ENCODE assay signal across 3 cellular contexts in the genomic region with DNA sequence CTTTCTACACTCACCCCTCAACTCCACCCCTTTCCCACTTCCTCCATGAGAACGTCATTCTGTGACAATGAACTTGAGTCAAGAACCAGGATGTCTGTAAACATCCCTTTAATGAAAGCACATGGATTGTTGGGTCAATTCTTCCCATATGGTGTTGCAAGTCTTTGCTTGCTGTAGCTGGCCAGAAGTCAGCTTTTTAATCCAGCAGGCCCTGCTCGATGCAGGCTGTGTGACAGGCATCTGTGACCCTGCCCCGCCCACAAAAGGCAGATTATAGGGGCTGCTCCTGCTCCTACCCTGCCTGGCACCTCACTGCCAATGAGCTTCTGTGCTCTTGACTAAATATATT.
A peak's percentile ranks its signal among the peaks of the same experiment; 100 is the strongest.
TF ChIP-seq lines count a peak whose summit lies in the region.

No MANE protein-coding gene starts in this region.

TF ChIP-seq in SK-N-SH treated with all-trans-retinoic acid at 6 μM for 48 hours, 23 proteins besides CTCF, POLR2A, EP300 and RAD21 (continued from another document):
- TF ChIP-seq ZC3H10 (CRISPR knock-in tag; IDR thresholded peaks at IDR 0.05) (no peak), CSRNP3 (CRISPR knock-in tag; IDR thresholded peaks at IDR 0.05) (no peak), BACH2 (CRISPR knock-in tag; IDR thresholded peaks at IDR 0.05; ENCODE audit: borderline replicate concordance) (no peak)

TF ChIP-seq in GM12878, 131 proteins besides CTCF, POLR2A, EP300 and RAD21 (continued from another document):
- TF ChIP-seq, protein P1, sequence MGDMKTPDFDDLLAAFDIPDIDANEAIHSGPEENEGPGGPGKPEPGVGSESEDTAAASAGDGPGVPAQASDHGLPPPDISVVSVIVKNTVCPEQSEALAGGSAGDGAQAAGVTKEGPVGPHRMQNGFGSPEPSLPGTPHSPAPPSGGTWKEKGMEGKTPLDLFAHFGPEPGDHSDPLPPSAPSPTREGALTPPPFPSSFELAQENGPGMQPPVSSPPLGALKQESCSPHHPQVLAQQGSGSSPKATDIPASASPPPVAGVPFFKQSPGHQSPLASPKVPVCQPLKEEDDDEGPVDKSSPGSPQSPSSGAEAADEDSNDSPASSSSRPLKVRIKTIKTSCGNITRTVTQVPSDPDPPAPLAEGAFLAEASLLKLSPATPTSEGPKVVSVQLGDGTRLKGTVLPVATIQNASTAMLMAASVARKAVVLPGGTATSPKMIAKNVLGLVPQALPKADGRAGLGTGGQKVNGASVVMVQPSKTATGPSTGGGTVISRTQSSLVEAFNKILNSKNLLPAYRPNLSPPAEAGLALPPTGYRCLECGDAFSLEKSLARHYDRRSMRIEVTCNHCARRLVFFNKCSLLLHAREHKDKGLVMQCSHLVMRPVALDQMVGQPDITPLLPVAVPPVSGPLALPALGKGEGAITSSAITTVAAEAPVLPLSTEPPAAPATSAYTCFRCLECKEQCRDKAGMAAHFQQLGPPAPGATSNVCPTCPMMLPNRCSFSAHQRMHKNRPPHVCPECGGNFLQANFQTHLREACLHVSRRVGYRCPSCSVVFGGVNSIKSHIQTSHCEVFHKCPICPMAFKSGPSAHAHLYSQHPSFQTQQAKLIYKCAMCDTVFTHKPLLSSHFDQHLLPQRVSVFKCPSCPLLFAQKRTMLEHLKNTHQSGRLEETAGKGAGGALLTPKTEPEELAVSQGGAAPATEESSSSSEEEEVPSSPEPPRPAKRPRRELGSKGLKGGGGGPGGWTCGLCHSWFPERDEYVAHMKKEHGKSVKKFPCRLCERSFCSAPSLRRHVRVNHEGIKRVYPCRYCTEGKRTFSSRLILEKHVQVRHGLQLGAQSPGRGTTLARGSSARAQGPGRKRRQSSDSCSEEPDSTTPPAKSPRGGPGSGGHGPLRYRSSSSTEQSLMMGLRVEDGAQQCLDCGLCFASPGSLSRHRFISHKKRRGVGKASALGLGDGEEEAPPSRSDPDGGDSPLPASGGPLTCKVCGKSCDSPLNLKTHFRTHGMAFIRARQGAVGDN (IDR thresholded peaks at IDR 0.05): peak; percentile 60; the same call in 1 of the 2 replicates

TF ChIP-seq in HepG2, 621 proteins besides CTCF, POLR2A, EP300 and RAD21 (continued from another document):
- TF ChIP-seq, protein P2, sequence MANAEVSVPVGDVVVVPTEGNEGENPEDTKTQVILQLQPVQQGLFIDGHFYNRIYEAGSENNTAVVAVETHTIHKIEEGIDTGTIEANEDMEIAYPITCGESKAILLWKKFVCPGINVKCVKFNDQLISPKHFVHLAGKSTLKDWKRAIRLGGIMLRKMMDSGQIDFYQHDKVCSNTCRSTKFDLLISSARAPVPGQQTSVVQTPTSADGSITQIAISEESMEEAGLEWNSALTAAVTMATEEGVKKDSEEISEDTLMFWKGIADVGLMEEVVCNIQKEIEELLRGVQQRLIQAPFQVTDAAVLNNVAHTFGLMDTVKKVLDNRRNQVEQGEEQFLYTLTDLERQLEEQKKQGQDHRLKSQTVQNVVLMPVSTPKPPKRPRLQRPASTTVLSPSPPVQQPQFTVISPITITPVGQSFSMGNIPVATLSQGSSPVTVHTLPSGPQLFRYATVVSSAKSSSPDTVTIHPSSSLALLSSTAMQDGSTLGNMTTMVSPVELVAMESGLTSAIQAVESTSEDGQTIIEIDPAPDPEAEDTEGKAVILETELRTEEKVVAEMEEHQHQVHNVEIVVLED (CRISPR knock-in tag; IDR thresholded peaks at IDR 0.05; ENCODE audit: borderline replicate concordance): no peak
- TF ChIP-seq BCL6 (CRISPR knock-in tag; IDR thresholded peaks at IDR 0.05): peak; percentile 47
- peak; percentile 39; the same call in 1 of the 2 replicates for TF ChIP-seq RARA (CRISPR knock-in tag; IDR thresholded peaks at IDR 0.05)
- TF ChIP-seq, protein P3, sequence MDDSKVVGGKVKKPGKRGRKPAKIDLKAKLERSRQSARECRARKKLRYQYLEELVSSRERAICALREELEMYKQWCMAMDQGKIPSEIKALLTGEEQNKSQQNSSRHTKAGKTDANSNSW (CRISPR knock-in tag; IDR thresholded peaks at IDR 0.05; ENCODE audit: borderline replicate concordance): no peak
- TF ChIP-seq EHMT2 (IDR thresholded peaks at IDR 0.05; ENCODE audit: borderline replicate concordance, low read depth, low read length): 0 out of 2 replicates have a peak, but pooled peaks have one; percentile 15
- no peak for TF ChIP-seq ZNF75D (CRISPR knock-in tag; IDR thresholded peaks at IDR 0.05; ENCODE audit: borderline replicate concordance)
- TF ChIP-seq MNT (IDR thresholded peaks at IDR 0.05): peak; percentile 22; the same call in 1 of the 2 replicates
- TF ChIP-seq GRHL1 (CRISPR knock-in tag; conservative IDR thresholded peaks at IDR 0.05): no peak
- no peak for TF ChIP-seq ZNF772 (CRISPR knock-in tag; IDR thresholded peaks at IDR 0.05)
- TF ChIP-seq MIER2 (CRISPR knock-in tag; IDR thresholded peaks at IDR 0.05): no peak
- no peak for TF ChIP-seq PTBP1 (IDR thresholded peaks at IDR 0.05; ENCODE audit: low read depth, low read length, poor library complexity, severe bottlenecking)
- TF ChIP-seq RAD51 (IDR thresholded peaks at IDR 0.05; ENCODE audit: borderline replicate concordance): no peak
- TF ChIP-seq SMARCE1 (IDR thresholded peaks at IDR 0.05; ENCODE audit: borderline replicate concordance): no peak
- TF ChIP-seq ZNF431 (CRISPR knock-in tag; IDR thresholded peaks at IDR 0.05; ENCODE audit: borderline replicate concordance, low read depth): no peak
- TF ChIP-seq, protein P4, sequence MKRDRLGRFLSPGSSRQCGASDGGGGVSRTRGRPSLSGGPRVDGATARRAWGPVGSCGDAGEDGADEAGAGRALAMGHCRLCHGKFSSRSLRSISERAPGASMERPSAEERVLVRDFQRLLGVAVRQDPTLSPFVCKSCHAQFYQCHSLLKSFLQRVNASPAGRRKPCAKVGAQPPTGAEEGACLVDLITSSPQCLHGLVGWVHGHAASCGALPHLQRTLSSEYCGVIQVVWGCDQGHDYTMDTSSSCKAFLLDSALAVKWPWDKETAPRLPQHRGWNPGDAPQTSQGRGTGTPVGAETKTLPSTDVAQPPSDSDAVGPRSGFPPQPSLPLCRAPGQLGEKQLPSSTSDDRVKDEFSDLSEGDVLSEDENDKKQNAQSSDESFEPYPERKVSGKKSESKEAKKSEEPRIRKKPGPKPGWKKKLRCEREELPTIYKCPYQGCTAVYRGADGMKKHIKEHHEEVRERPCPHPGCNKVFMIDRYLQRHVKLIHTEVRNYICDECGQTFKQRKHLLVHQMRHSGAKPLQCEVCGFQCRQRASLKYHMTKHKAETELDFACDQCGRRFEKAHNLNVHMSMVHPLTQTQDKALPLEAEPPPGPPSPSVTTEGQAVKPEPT (CRISPR knock-in tag; IDR thresholded peaks at IDR 0.05; ENCODE audit: low read depth): no peak
- no peak for TF ChIP-seq ZNF776 (CRISPR knock-in tag; IDR thresholded peaks at IDR 0.05)
- TF ChIP-seq, protein P5, sequence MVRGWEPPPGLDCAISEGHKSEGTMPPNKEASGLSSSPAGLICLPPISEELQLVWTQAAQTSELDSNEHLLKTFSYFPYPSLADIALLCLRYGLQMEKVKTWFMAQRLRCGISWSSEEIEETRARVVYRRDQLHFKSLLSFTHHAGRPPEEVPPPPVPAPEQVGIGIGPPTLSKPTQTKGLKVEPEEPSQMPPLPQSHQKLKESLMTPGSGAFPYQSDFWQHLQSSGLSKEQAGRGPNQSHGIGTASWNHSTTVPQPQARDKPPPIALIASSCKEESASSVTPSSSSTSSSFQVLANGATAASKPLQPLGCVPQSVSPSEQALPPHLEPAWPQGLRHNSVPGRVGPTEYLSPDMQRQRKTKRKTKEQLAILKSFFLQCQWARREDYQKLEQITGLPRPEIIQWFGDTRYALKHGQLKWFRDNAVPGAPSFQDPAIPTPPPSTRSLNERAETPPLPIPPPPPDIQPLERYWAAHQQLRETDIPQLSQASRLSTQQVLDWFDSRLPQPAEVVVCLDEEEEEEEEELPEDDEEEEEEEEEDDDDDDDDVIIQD (CRISPR knock-in tag; IDR thresholded peaks at IDR 0.05; ENCODE audit: low read depth): peak; percentile 26; the same call in 1 of the 2 replicates
- peak; percentile 22 for TF ChIP-seq SKI (IDR thresholded peaks at IDR 0.05; ENCODE audit: partially characterized antibody)
- no peak for TF ChIP-seq SALL2 (CRISPR knock-in tag; IDR thresholded peaks at IDR 0.05)
- TF ChIP-seq ZSCAN22 (CRISPR knock-in tag; IDR thresholded peaks at IDR 0.05): no peak
- TF ChIP-seq KLF9 (CRISPR knock-in tag; IDR thresholded peaks at IDR 0.05; ENCODE audit: low read depth): no peak
- no peak for TF ChIP-seq GZF1 (CRISPR knock-in tag; IDR thresholded peaks at IDR 0.05)
TF ChIP-seq in HepG2: peak in this region for 12.
